ENCODE assay signal across 34 cellular contexts in genomic region chr18:9043581-9043980, GRCh38.
"Had no signal": no experiment of that assay in that cellular context is flagged by ENCODE, and none has a peak within 500 bp of the region (broad histone marks: within the 10 kb centered on the region; RNA-seq: fewer than 3 reads in every experiment).

No MANE protein-coding gene starts in this region.

- H3K9me3 ChIP-seq: adrenal gland, ascending aorta, body of pancreas, breast epithelium had no signal

- H3K27me3 ChIP-seq: adrenal gland, ascending aorta, body of pancreas, brain microvascular endothelial cell, breast epithelium, cardiac muscle cell had no signal

- DNase-seq: activated effector memory CD4-positive, alpha-beta T cell treated with anti-CD3 and anti-CD28 coated beads, Interleukin-2, amount 50 U/mL, for 16 hours; activated effector memory CD4-positive, alpha-beta T cell treated with Interleukin-2 at 50 U/mL for 16 hours; activated gamma-delta T cell; activated gamma-delta T cell treated with Interleukin-2 at 50 U/mL for 16 hours; activated naive CD4-positive, alpha-beta T cell; activated naive CD4-positive, alpha-beta T cell treated with anti-CD3 and anti-CD28 coated beads for 36 hours; activated naive CD4-positive, alpha-beta T cell treated with anti-CD3 and anti-CD28 coated beads, Interleukin-2, amount 10 ng/mL, durations not matched to agents 7 days and 5 days; activated naive CD4-positive, alpha-beta T cell treated with anti-CD3 and anti-CD28 coated beads, Interleukin-2, amount 50 U/mL, for 16 hours; activated naive CD4-positive, alpha-beta T cell treated with Interleukin-2 at 50 U/mL for 16 hours; activated naive CD8-positive, alpha-beta T cell treated with anti-CD3 and anti-CD28 coated beads for 36 hours; activated naive CD8-positive, alpha-beta T cell treated with anti-CD3 and anti-CD28 coated beads, Interleukin-2, amount 10 ng/mL, durations not matched to agents 7 days and 5 days; activated naive CD8-positive, alpha-beta T cell treated with anti-CD3 and anti-CD28 coated beads, Interleukin-2, amount 50 U/mL, for 24 hours; activated T-cell treated with anti-CD3 and anti-CD28 coated beads, Interleukin-2, amount 50 U/mL, for 1 hour; activated T-cell treated with anti-CD3 and anti-CD28 coated beads, Interleukin-2, amount 50 U/mL, for 24 hours; activated T-cell treated with anti-CD3 and anti-CD28 coated beads, Interleukin-2, amount 50 U/mL, for 4 hours; activated T-cell treated with anti-CD3 and anti-CD28 coated beads, Interleukin-2, amount 50 U/mL, for 48 hours; activated T-cell treated with anti-CD3 and anti-CD28 coated beads, Interleukin-2, amount 50 U/mL, for 72 hours; adrenal gland; amniotic stem cell; amygdala; anterior cingulate cortex; aorta; body of pancreas; brain microvascular endothelial cell; caudate nucleus; central memory CD4-positive, alpha-beta T cell; cerebellar nuclear complex had no signal

- FAIRE-seq: astrocyte, bronchial epithelial cell had no signal

- ATAC-seq: activated naive CD4-positive, alpha-beta T cell treated with anti-CD3 and anti-CD28 coated beads, Interleukin-2, amount 50 U/mL, for 72 hours; activated naive CD8-positive, alpha-beta T cell treated with anti-CD3 and anti-CD28 coated beads, Interleukin-2, amount 50 U/mL, for 24 hours; activated T-cell treated with anti-CD3 and anti-CD28 coated beads, Interleukin-2, amount 50 U/mL, for 4 hours; activated T-cell treated with anti-CD3 and anti-CD28 coated beads, Interleukin-2, amount 50 U/mL, for 72 hours; activated T-helper 17 cell treated with anti-CD3 and anti-CD28 coated beads, Interleukin-2, amount 50 U/mL, for 72 hours; body of pancreas had no signal

- H3K27ac ChIP-seq: adrenal gland, ascending aorta, body of pancreas, brain microvascular endothelial cell, breast epithelium, cardiac muscle cell had no signal

- H3K36me3 ChIP-seq: adrenal gland, ascending aorta, brain microvascular endothelial cell, breast epithelium, cardiac muscle cell had no signal

- H3K4me1 ChIP-seq: adrenal gland, ascending aorta, body of pancreas, breast epithelium had no signal

- H3K4me3 ChIP-seq: adrenal gland, ascending aorta, body of pancreas, breast epithelium, cardiac muscle cell had no signal
